ENCODE assay signal across 12 cellular contexts in the genomic region with DNA sequence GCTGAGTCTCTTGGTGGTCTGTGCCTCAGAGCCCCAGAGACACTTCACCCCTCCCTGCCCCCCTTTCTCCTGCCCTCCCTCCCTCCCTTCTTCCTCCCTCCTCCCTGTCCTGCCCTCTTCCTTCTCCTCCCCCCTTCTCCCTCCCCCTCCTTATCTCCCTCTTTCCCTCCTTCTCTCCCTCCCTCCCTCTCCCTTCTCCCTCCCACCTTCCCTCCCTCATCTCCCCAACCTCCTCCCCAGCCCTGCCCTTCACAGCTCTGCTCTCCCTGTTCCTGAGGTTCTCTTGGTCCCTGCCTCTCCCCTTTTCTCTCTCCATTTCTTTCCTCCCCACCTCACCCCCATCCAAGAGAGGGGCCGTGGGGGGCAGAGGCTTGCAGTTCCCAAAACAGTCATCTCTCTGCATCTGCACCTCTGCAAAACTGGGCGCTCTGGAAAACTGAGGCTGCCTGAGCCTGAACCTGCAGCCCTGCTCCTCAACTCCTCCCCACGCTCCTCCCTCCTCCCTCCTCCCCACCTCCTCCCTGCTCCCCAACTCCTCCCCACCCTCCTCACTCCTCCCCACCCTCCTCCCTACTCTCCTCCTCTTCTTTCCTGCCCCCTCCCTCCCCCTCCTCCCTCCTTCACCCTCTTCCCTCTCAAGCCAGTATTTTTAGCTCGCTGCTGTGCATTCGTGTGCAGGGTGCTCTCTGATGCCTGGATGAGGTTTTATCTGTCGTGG.
A peak's percentile ranks its signal among the peaks of the same experiment; 100 is the strongest.
DNase-seq lines count a peak whose midpoint lies in the region; ATAC-seq and TF ChIP-seq lines count a peak whose summit lies in the region.
"Had no signal": no experiment of that assay in that cellular context is flagged by ENCODE, and none has a peak within 500 bp of the region (broad histone marks: within the 10 kb centered on the region; RNA-seq: fewer than 3 reads in every experiment).

No MANE protein-coding gene starts in this region.

- H3K9me3 ChIP-seq in right atrium auricular region (no peaks in the 10 kb centered on the region), gastrocnemius medialis (no peaks in the 10 kb centered on the region)

- in situ Hi-C loops in gastrocnemius medialis (cut with MboI; ENCODE audit: low sequenced_read_pairs in 4 of 4), result no loop called here

- H3K4me3 ChIP-seq in H7 (ENCODE audit: insufficient read depth, low read depth, low read length) (peak overlapping the region; percentile 21; the same call in 1 of the 2 replicates), right atrium auricular region (peak overlapping the region in 1 of 2 donors; percentile 22), gastrocnemius medialis (no peak overlapping the region)

- H3K36me3 ChIP-seq in H7 (replicated peaks; ENCODE audit: control insufficient read depth, insufficient read depth, low read length) (no peaks in the 10 kb centered on the region), right atrium auricular region (no peaks in the 10 kb centered on the region), gastrocnemius medialis (no peaks in the 10 kb centered on the region)

- TF ChIP-seq CTCF in right atrium auricular region (IDR thresholded peaks at IDR 0.05) (no peak), gastrocnemius medialis (IDR thresholded peaks at IDR 0.05 in 4 of 5, conservative IDR thresholded peaks at IDR 0.05 in 1 of 5) (no peak)

- TF ChIP-seq POLR2A in gastrocnemius medialis (IDR thresholded peaks at IDR 0.05), result no peak

- ATAC-seq in gastrocnemius medialis (no peak), HG02798 (IDR thresholded peaks at IDR 0.05; ENCODE audit: poor library complexity, unreplicated experiment) (no peak)
- ATAC-seq: activated T-cell treated with anti-CD3 and anti-CD28 coated beads, Interleukin-2, amount 50 U/mL, for 4 hours; CD8-positive, alpha-beta T cell had no signal

- intact Hi-C loops in gastrocnemius medialis (cut with DNase I; ENCODE audit: low total_unique reads), result no loop called here

- DNase-seq in H7 (peak; percentile 65), right atrium auricular region (ENCODE audit: low spot score) (no peak), gastrocnemius medialis (no peak), DMS79 treated with DMSO at 0.1 percent for 48 hours (lab: John Stamatoyannopoulos, UW) (no peak), T-helper 9 cell (no peak)
- no peak for DNase-seq in activated CD8-positive, alpha-beta memory T cell treated with anti-CD3 and anti-CD28 coated beads, Interleukin-2, amount 50 U/mL, for 48 hours
- DNase-seq: activated T-cell treated with anti-CD3 and anti-CD28 coated beads, Interleukin-2, amount 50 U/mL, for 4 hours; CD8-positive, alpha-beta T cell; NCI-H187 treated with DMSO at 0.1 percent for 48 hours had no signal

- peak overlapping the region; percentile 97 for H3K27ac ChIP-seq in angular gyrus (ENCODE audit: low read depth, low read length)
- H3K27ac ChIP-seq in right atrium auricular region, result peak overlapping the region; percentile 61
- H3K27ac ChIP-seq in gastrocnemius medialis, result peak overlapping the region; percentile 12 to 52 (median 34)
- H3K27ac ChIP-seq: HL-60 had no signal

- H3K4me1 ChIP-seq in right atrium auricular region (peaks cover 0 to 21% of the 10 kb centered on the region in 2 donors), gastrocnemius medialis (no peaks in the 10 kb centered on the region)

- no peaks in the 10 kb centered on the region for H3K27me3 ChIP-seq in H7 (ENCODE audit: control insufficient read depth, insufficient read depth, low read length)
- no peaks in the 10 kb centered on the region for H3K27me3 ChIP-seq in right atrium auricular region
- no peaks in the 10 kb centered on the region for H3K27me3 ChIP-seq in gastrocnemius medialis

Comparison
In these comparisons a context has a peak if more than half of its experiments do, and no peak if none do; other contexts are left out.
1. H3K27ac ChIP-seq: peak in every context shown above with its lines; median percentile 97 in angular gyrus; 61 in right atrium auricular region; 34 in gastrocnemius medialis.